In the genomic region with DNA sequence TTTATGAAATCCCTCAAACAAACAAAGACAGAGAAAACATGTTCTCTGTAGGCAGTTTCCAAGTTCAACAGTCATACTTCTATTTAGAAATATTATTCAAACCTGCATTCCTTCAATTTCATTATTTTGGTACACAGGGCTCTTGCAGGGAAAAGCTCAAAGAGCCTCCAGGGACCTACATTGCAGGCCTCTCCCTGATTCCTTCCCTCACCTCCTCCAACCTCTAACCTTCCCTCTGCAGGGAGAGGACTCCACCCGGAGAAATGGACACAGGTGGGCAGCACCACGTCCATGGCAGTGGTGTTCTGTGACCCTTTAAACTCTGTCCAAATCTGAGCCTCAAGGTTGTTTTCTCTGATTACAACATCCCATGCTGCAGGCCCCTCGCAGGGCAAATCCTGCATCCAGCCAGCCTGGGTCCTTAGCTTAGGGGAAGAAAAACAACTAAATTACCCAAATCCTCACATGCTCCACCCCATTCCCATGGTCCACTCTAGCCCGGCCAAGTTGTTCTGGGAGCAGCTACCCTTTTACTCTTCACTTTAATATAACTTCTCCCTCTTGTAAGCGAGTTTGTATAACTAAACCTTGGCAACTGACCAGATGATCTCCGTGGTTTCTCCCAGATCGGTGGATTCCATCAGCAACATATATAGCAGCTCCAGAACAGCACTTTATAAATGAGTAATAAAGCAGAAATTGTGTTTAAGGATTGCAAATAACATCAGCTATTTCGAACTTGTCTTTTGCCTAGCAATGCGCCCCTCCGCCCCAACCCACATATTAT, we compare ENCODE assay signal across 15 cellular contexts.
DNase-seq lines count a peak whose midpoint lies in the region; ATAC-seq and TF ChIP-seq lines count a peak whose summit lies in the region.
"Had no signal": no experiment of that assay in that cellular context is flagged by ENCODE, and none has a peak within 500 bp of the region (broad histone marks: within the 10 kb centered on the region; RNA-seq: fewer than 3 reads in every experiment).

No MANE protein-coding gene starts in this region.

- in situ Hi-C loops in Panc1 (cut with HindIII; ENCODE audit: low pct_unique_long_range_greater_than_20kb, low sequenced_read_pairs): no loop called here

- H3K4me1 ChIP-seq in Panc1 (ENCODE audit: control insufficient read depth, insufficient read depth, low read length) (peaks cover 4% of the 10 kb centered on the region), breast epithelium (no peaks in the 10 kb centered on the region), thoracic aorta (ENCODE audit: control insufficient read depth in 1 of 2, low read depth in 2 of 2) (peaks cover 32 to 71% of the 10 kb centered on the region in 2 donors)

- TF ChIP-seq POLR2A in breast epithelium (IDR thresholded peaks at IDR 0.05): no peak

- H3K27ac ChIP-seq in Panc1 (ENCODE audit: low read length): peak overlapping the region; percentile 78
- H3K27ac ChIP-seq in breast epithelium: peak overlapping the region; percentile 68 to 81
- peak overlapping the region; percentile 85 to 91 for H3K27ac ChIP-seq in thoracic aorta
- H3K27ac ChIP-seq: HL-60 had no signal

- no peak for DNase-seq in Panc1 (ENCODE audit: low read depth, low spot score)
- no peak for DNase-seq in breast epithelium (ENCODE audit: low spot score in 2 of 2)
- DNase-seq in mesothelial cell of epicardium (ENCODE audit: low spot score in 2 of 2, unreplicated experiment in 2 of 2): no peak
- no peak for DNase-seq in thoracic aorta (ENCODE audit: low spot score)
- no peak for DNase-seq in DMS 273 treated with DMSO at 0.1 percent for 48 hours (lab: John Stamatoyannopoulos, UW)
- no peak for DNase-seq in stimulated activated CD4-positive, alpha-beta T cell treated with anti-CD3 and anti-CD28 coated beads, Interleukin-2, amount 100 ng/mL, for 48 hours
- no peak for DNase-seq in posterior cingulate gyrus
- DNase-seq: activated CD8-positive, alpha-beta T cell treated with anti-CD3 and anti-CD28 coated beads, Interleukin-2, amount 10 ng/mL, durations not matched to agents 7 days and 5 days; CD8-positive, alpha-beta memory T cell; H9; NCI-H2029; stimulated activated CD4-positive, alpha-beta T cell treated with anti-CD3 and anti-CD28 coated beads, Interleukin-4, amount 100 ng/mL, for 1 hour; stimulated activated naive B cell treated with anti-CD40 and anti-IgM and Interleukin-4, amounts not matched to agents 10 μg/mL and 1 μg/mL and 100 μg/mL, for 72 hours had no signal

- H3K36me3 ChIP-seq in Panc1 (ENCODE audit: control insufficient read depth, insufficient read depth, low read length): no peaks in the 10 kb centered on the region
- H3K36me3 ChIP-seq in breast epithelium: no peaks in the 10 kb centered on the region
- no peaks in the 10 kb centered on the region for H3K36me3 ChIP-seq in thoracic aorta

- no TSS peak for BruUV-seq in Panc1 (replicated peaks; lab: Mats Ljungman, UMichigan)

- no peak overlapping the region for H3K4me3 ChIP-seq in Panc1 (ENCODE audit: low read depth in 2 of 2, low read length in 2 of 2)
- H3K4me3 ChIP-seq in breast epithelium: no peak overlapping the region
- H3K4me3 ChIP-seq in thoracic aorta: peak overlapping the region; percentile 22

- no peak overlapping the region for H3K4me3 Mint-ChIP-seq in mesothelial cell of epicardium
- H3K4me3 Mint-ChIP-seq: activated CD8-positive, alpha-beta T cell treated with anti-CD3 and anti-CD28 coated beads, Interleukin-2, amount 10 ng/mL, durations not matched to agents 7 days and 5 days; CD8-positive, alpha-beta memory T cell; H9; stimulated activated naive B cell treated with anti-CD40 and anti-IgM and Interleukin-4, amounts not matched to agents 10 μg/mL and 1 μg/mL and 100 μg/mL, for 72 hours had no signal

- peaks cover 41% of the 10 kb centered on the region for H3K4me1 Mint-ChIP-seq in mesothelial cell of epicardium

- H3K27me3 Mint-ChIP-seq in mesothelial cell of epicardium (ENCODE audit: low read depth): no peaks in the 10 kb centered on the region
- H3K27me3 Mint-ChIP-seq: progenitor cell of endocrine pancreas had no signal

- intact Hi-C loops in Panc1 (cut with micrococcal nuclease; ENCODE audit: unreplicated experiment) (no loop called here), breast epithelium (cut with DNase I; ENCODE audit: low total_unique reads) (loop anchor here (5.0 kb wide), 1 partner anchor 642 kb away; the partner anchor contains the start of gene STAM), posterior cingulate gyrus (cut with DNase I) (no loop called here)

- peaks cover 6% of the 10 kb centered on the region for H3K9me3 Mint-ChIP-seq in mesothelial cell of epicardium
- H3K9me3 Mint-ChIP-seq: CD8-positive, alpha-beta memory T cell had no signal

- TF ChIP-seq CTCF in Panc1 (IDR thresholded peaks at IDR 0.05): no peak
- no peak for TF ChIP-seq CTCF in breast epithelium (IDR thresholded peaks at IDR 0.05)
- TF ChIP-seq CTCF in mesothelial cell of epicardium (IDR thresholded peaks at IDR 0.05; ENCODE audit: unreplicated experiment): no peak
- TF ChIP-seq CTCF in thoracic aorta (IDR thresholded peaks at IDR 0.05): no peak

- POLR2A ChIA-PET in Panc1 (lab: Charles Lee): no interaction called here

- CTCF ChIA-PET in Panc1 (lab: Charles Lee): no interaction called here

- peak overlapping the region; percentile 80 for H3K27ac Mint-ChIP-seq in mesothelial cell of epicardium
- H3K27ac Mint-ChIP-seq: activated CD8-positive, alpha-beta T cell treated with anti-CD3 and anti-CD28 coated beads, Interleukin-2, amount 10 ng/mL, durations not matched to agents 7 days and 5 days; H9; progenitor cell of endocrine pancreas; stimulated activated naive B cell treated with anti-CD40 and anti-IgM and Interleukin-4, amounts not matched to agents 10 μg/mL and 1 μg/mL and 100 μg/mL, for 72 hours had no signal

- no peaks in the 10 kb centered on the region for H3K36me3 Mint-ChIP-seq in mesothelial cell of epicardium
- H3K36me3 Mint-ChIP-seq: CD8-positive, alpha-beta memory T cell; stimulated activated naive B cell treated with anti-CD40 and anti-IgM and Interleukin-4, amounts not matched to agents 10 μg/mL and 1 μg/mL and 100 μg/mL, for 72 hours had no signal

- H3K9me3 ChIP-seq in Panc1 (ENCODE audit: control insufficient read depth, insufficient read depth, low read depth, low read length) (peaks cover 4% of the 10 kb centered on the region; the same call in 1 of the 2 replicates), breast epithelium (no peaks in the 10 kb centered on the region), thoracic aorta (no peaks in the 10 kb centered on the region)

- peak; percentile 37; the same call in 1 of the 2 replicates for ATAC-seq in Panc1
- ATAC-seq in thoracic aorta (ENCODE audit: insufficient number of reproducible peaks, low FRiP score, low read depth): no peak
- ATAC-seq: activated CD8-positive, alpha-beta T cell treated with anti-CD3 and anti-CD28 coated beads, Interleukin-2, amount 10 ng/mL, durations not matched to agents 7 days and 5 days; stimulated activated naive B cell treated with anti-CD40 and anti-IgM and Interleukin-4, amounts not matched to agents 10 μg/mL and 1 μg/mL and 100 μg/mL, for 72 hours had no signal

- no peaks in the 10 kb centered on the region for H3K27me3 ChIP-seq in Panc1 (ENCODE audit: control insufficient read depth, insufficient read depth, low read length)
- H3K27me3 ChIP-seq in breast epithelium: no peaks in the 10 kb centered on the region
- H3K27me3 ChIP-seq in thoracic aorta (replicated peaks; ENCODE audit: insufficient read depth): no peaks in the 10 kb centered on the region
